In genomic region chr9:136762221-136762691, GRCh38 we compare ENCODE assay signal across 30 cellular contexts. TPM values are rescaled to one million over a fixed set of nuclear protein-coding genes. Genes with fewer than 3 reads are reported as not detected.
A peak's percentile ranks its signal among the peaks of the same experiment; 100 is the strongest.
DNase-seq lines count a peak whose midpoint lies in the region; ATAC-seq and TF ChIP-seq lines count a peak whose summit lies in the region.
"Had no signal": no experiment of that assay in that cellular context is flagged by ENCODE, and none has a peak within 500 bp of the region (broad histone marks: within the 10 kb centered on the region; RNA-seq: fewer than 3 reads in every experiment).

No MANE protein-coding gene starts in this region.

- no peak overlapping the region for H2BK120ac ChIP-seq in neuronal stem cell (ENCODE audit: low read depth, low read length)

- peaks cover 11% of the 10 kb centered on the region in 2 donors for H3K4me1 ChIP-seq in neuronal stem cell (ENCODE audit: control insufficient read depth in 2 of 2, insufficient read depth in 1 of 2, low read depth in 1 of 2, low read length in 2 of 2)
- H3K4me1 ChIP-seq: ascending aorta, colonic mucosa, parathyroid adenoma had no signal

- no peak overlapping the region for H4K8ac ChIP-seq in neuronal stem cell (ENCODE audit: low read depth, low read length)

- H3K4me1 Mint-ChIP-seq in WTC11 = peaks cover 11% of the 10 kb centered on the region

- ATAC-seq in WTC11 = no peak
- no peak for ATAC-seq in HG03196 (IDR thresholded peaks at IDR 0.05; ENCODE audit: unreplicated experiment)

- CTCF ChIA-PET in WTC11 (lab: Charles Lee) = interaction anchor here (0.8 to 3.7 kb wide), 18 partner anchors 8 to 401 kb away, joined by 3 to 23 read pairs (median 6); partner anchors contain the start of genes DIPK1B, LCN10, SAPCD2 and TMEM141

- no peak overlapping the region for H2BK12ac ChIP-seq in neuronal stem cell (ENCODE audit: low read length)

- DNase-seq in GM13977 (ENCODE audit: low spot score) (peak; percentile 6), WTC11 (ENCODE audit: low spot score) (peak; percentile 13), neuronal stem cell (ENCODE audit: low spot score) (no peak), GM03348 (ENCODE audit: low spot score) (no peak), SHP77 (lab: John Stamatoyannopoulos, UW) (no peak)
- DNase-seq: activated gamma-delta T cell treated with Interleukin-2 at 50 U/mL for 16 hours; effector CD4-positive, alpha-beta T cell; GDM1; KG1; MG63; NCI-H1105; NCI-H446 treated with DMSO at 0.1 percent for 48 hours; T1000 had no signal

- no peaks in the 10 kb centered on the region for H3K79me1 ChIP-seq in neuronal stem cell (ENCODE audit: low read depth, low read length)

- no peak overlapping the region for H3K4me2 ChIP-seq in neuronal stem cell (ENCODE audit: insufficient read depth, low read length, poor library complexity, severe bottlenecking)
- H3K4me2 ChIP-seq: hepatocyte, smooth muscle cell had no signal

- no CpG with 5 or more reads among the region's 17 CpGs for WGBS in neuronal stem cell (ENCODE audit: extremely low coverage in 2 of 2, insufficient read length in 2 of 2, insufficient replicate concordance in 1 of 2), 2 donors

- H3K4ac ChIP-seq in neuronal stem cell (ENCODE audit: low read length) = no peak overlapping the region

- peak overlapping the region; percentile 85 for H3K18ac ChIP-seq in neuronal stem cell (ENCODE audit: low read length)

- no peak overlapping the region for H3K23ac ChIP-seq in neuronal stem cell (ENCODE audit: low read depth, low read length, poor library complexity)

- peaks cover 0 to 4% (median 0%) of the 10 kb centered on the region in 3 experiments for H3K27me3 ChIP-seq in neuronal stem cell (ENCODE audit: control insufficient read depth in 3 of 3, insufficient read depth in 3 of 3, low read depth in 1 of 3, low read length in 3 of 3)
- H3K27me3 ChIP-seq: ascending aorta, colonic mucosa, hepatocyte, MG63, right atrium auricular region, upper lobe of left lung had no signal

- POLR2A ChIA-PET in WTC11 (lab: Charles Lee) = interaction anchor here (0.5 kb wide), 1 partner anchor 25 kb away, joined by 4 read pairs; no protein-coding TSS in a partner anchor

- H3K4me3 ChIP-seq in neuronal stem cell (ENCODE audit: low read length in 2 of 2) = no peak overlapping the region
- H3K4me3 ChIP-seq: ascending aorta, colonic mucosa, gastroesophageal sphincter, hepatocyte, MG63, right atrium auricular region, smooth muscle cell, upper lobe of left lung had no signal

- peak overlapping the region; percentile 79 for H2BK15ac ChIP-seq in neuronal stem cell (ENCODE audit: low read length)

- peak overlapping the region; percentile 48 for H3K27ac ChIP-seq in neuronal stem cell (replicated peaks; ENCODE audit: low read length)
- H3K27ac ChIP-seq: ascending aorta, colonic mucosa, gastroesophageal sphincter, hepatocyte, parathyroid adenoma, right atrium auricular region, upper lobe of left lung, WERI-Rb-1 had no signal

- no peak overlapping the region for H3K27ac Mint-ChIP-seq in WTC11
- H3K27ac Mint-ChIP-seq: activated naive CD8-positive, alpha-beta T cell treated with anti-CD3 and anti-CD28 coated beads, Interleukin-2, amount 10 ng/mL, durations not matched to agents 7 days and 5 days; activated T-cell treated with anti-CD3 and anti-CD28 coated beads, Interleukin-2, amount 50 U/mL, for 24 hours; CD14-positive monocyte had no signal

- peaks cover 7% of the 10 kb centered on the region for H3K9me3 Mint-ChIP-seq in WTC11
- H3K9me3 Mint-ChIP-seq: activated naive CD8-positive, alpha-beta T cell treated with anti-CD3 and anti-CD28 coated beads, Interleukin-2, amount 10 ng/mL, durations not matched to agents 7 days and 5 days; activated T-cell treated with anti-CD3 and anti-CD28 coated beads, Interleukin-2, amount 50 U/mL, for 24 hours; neural crest cell had no signal

- no peak overlapping the region for H3K4me3 Mint-ChIP-seq in WTC11
- H3K4me3 Mint-ChIP-seq: activated naive CD8-positive, alpha-beta T cell treated with anti-CD3 and anti-CD28 coated beads, Interleukin-2, amount 10 ng/mL, durations not matched to agents 7 days and 5 days; activated T-cell treated with anti-CD3 and anti-CD28 coated beads, Interleukin-2, amount 50 U/mL, for 24 hours; CD14-positive monocyte; neural crest cell had no signal

- H2AFZ ChIP-seq in neuronal stem cell (ENCODE audit: low read length) = no peak overlapping the region
- H2AFZ ChIP-seq: hepatocyte, parathyroid adenoma had no signal

- H2BK5ac ChIP-seq in neuronal stem cell (ENCODE audit: low read length) = peak overlapping the region; percentile 62

- no peaks in the 10 kb centered on the region; the same call in 1 of the 2 replicates for H3K36me3 Mint-ChIP-seq in WTC11
- H3K36me3 Mint-ChIP-seq: activated naive CD8-positive, alpha-beta T cell treated with anti-CD3 and anti-CD28 coated beads, Interleukin-2, amount 10 ng/mL, durations not matched to agents 7 days and 5 days; CD14-positive monocyte had no signal

- H4K91ac ChIP-seq in neuronal stem cell (ENCODE audit: low read depth, low read length, poor library complexity) = no peak overlapping the region

- H2AK5ac ChIP-seq in neuronal stem cell (ENCODE audit: low read depth, low read length) = peak overlapping the region; percentile 3

- H3K9ac ChIP-seq in neuronal stem cell (ENCODE audit: low read depth, low read length, poor library complexity) = peak overlapping the region; percentile 51
- H3K9ac ChIP-seq: parathyroid adenoma had no signal

- peaks cover 8% of the 10 kb centered on the region for H3K27me3 Mint-ChIP-seq in WTC11 (ENCODE audit: low read depth)

- in situ Hi-C loops in GM13977 (cut with MboI; ENCODE audit: low pct_unique_long_range_greater_than_20kb, low sequenced_read_pairs, unreplicated experiment) = no loop called here

- TF ChIP-seq CTCF in GM13977 (IDR thresholded peaks at IDR 0.05; ENCODE audit: extremely low read depth, insufficient read depth, missing control alignments) (no peak), WTC11 (IDR thresholded peaks at IDR 0.05) (no peak)

- H3K14ac ChIP-seq in neuronal stem cell (ENCODE audit: low read length) = no peak overlapping the region

- no peaks in the 10 kb centered on the region for H3K36me3 ChIP-seq in neuronal stem cell (replicated peaks in 1 of 2; ENCODE audit: control insufficient read depth in 2 of 2, insufficient read depth in 2 of 2, low read length in 2 of 2)
- H3K36me3 ChIP-seq: ascending aorta, colonic mucosa, gastroesophageal sphincter, MG63, right atrium auricular region, upper lobe of left lung, WERI-Rb-1 had no signal

- no peaks in the 10 kb centered on the region for H3K9me3 ChIP-seq in neuronal stem cell (replicated peaks in 1 of 2; ENCODE audit: control insufficient read depth in 2 of 2, insufficient read depth in 1 of 2, low read depth in 1 of 2, low read length in 2 of 2)
- H3K9me3 ChIP-seq: ascending aorta, Caco-2, colonic mucosa, gastroesophageal sphincter, MG63, right atrium auricular region, upper lobe of left lung had no signal

TF ChIP-seq in WTC11, 78 proteins besides CTCF, POLR2A, EP300 and RAD21:
- TF ChIP-seq ZNF281 (CRISPR knock-in tag; IDR thresholded peaks at IDR 0.05) (no peak), HMGXB4 (CRISPR knock-in tag; IDR thresholded peaks at IDR 0.05) (no peak), TEAD1 (CRISPR knock-in tag; IDR thresholded peaks at IDR 0.05) (no peak), ZBTB21 (CRISPR knock-in tag; IDR thresholded peaks at IDR 0.05; ENCODE audit: borderline replicate concordance) (no peak)

RNA-seq across cellular contexts. Expression of gene LCN15, which starts 2.1 kb away (rescaled TPM):
- total RNA-seq in WTC11 (2021) = 0.52 to 1.0 TPM (median 0.96 TPM) in 3 replicates
- polyA plus RNA-seq in neuronal stem cell (2013, experiment 1 of 2) = 0.03 TPM
- polyA plus RNA-seq in neuronal stem cell (2013, experiment 2 of 2) = 0.08 TPM
- total RNA-seq: activated naive CD8-positive, alpha-beta T cell treated with anti-CD3 and anti-CD28 coated beads, Interleukin-2, amount 10 ng/mL, durations not matched to agents 7 days and 5 days; ascending aorta; Caco-2; fibroblast of lung; gastroesophageal sphincter; neural crest cell; smooth muscle cell had no signal
- polyA plus RNA-seq: CD14-positive monocyte, fibroblast of lung, smooth muscle cell had no signal

RNA-seq across cellular contexts. Expression of gene LCN8, which starts 4.2 kb away (rescaled TPM):
- total RNA-seq in WTC11 (2021) = 0.21 TPM in 1 of 3 replicates, not detected in the others
- polyA plus RNA-seq in neuronal stem cell (2013, experiment 1 of 2) = not detected
- not detected for polyA plus RNA-seq in neuronal stem cell (2013, experiment 2 of 2)
- total RNA-seq: activated naive CD8-positive, alpha-beta T cell treated with anti-CD3 and anti-CD28 coated beads, Interleukin-2, amount 10 ng/mL, durations not matched to agents 7 days and 5 days; ascending aorta; Caco-2; colonic mucosa; fibroblast of lung; gastroesophageal sphincter; hepatocyte; neural crest cell; right atrium auricular region; SK-MEL-5; smooth muscle cell; upper lobe of left lung had no signal
- polyA plus RNA-seq: CD14-positive monocyte, fibroblast of lung, hepatocyte, smooth muscle cell had no signal

RNA-seq across cellular contexts. Expression of gene LCN6, which starts 13.9 kb away (rescaled TPM):
- total RNA-seq in WTC11 (2021) = not detected in 3 replicates
- polyA plus RNA-seq in neuronal stem cell (2013, experiment 1 of 2) = not detected
- polyA plus RNA-seq in neuronal stem cell (2013, experiment 2 of 2) = not detected
- total RNA-seq: activated naive CD8-positive, alpha-beta T cell treated with anti-CD3 and anti-CD28 coated beads, Interleukin-2, amount 10 ng/mL, durations not matched to agents 7 days and 5 days; Caco-2; fibroblast of lung; hepatocyte; neural crest cell; SK-MEL-5; smooth muscle cell had no signal
- polyA plus RNA-seq: CD14-positive monocyte, fibroblast of lung, hepatocyte, smooth muscle cell had no signal

RNA-seq across cellular contexts. Expression of gene LCN10, which starts 19.5 kb away (rescaled TPM):
- 2.4 to 3.7 TPM (median 3.3 TPM) in 3 replicates for total RNA-seq in WTC11 (2021)
- 0.10 TPM for polyA plus RNA-seq in neuronal stem cell (2013, experiment 1 of 2)
- polyA plus RNA-seq in neuronal stem cell (2013, experiment 2 of 2) = 0.12 TPM
- total RNA-seq: Caco-2, fibroblast of lung, hepatocyte, neural crest cell, SK-MEL-5, smooth muscle cell had no signal
- polyA plus RNA-seq: CD14-positive monocyte, fibroblast of lung, hepatocyte, smooth muscle cell had no signal

RNA-seq across cellular contexts. Expression of gene TMEM141, which starts 28.9 kb away (rescaled TPM):
- 72.0 to 86.7 TPM (median 86.1 TPM) in 3 replicates for total RNA-seq in WTC11 (2021)
- polyA plus RNA-seq in neuronal stem cell (2013, experiment 1 of 2) = 30.7 TPM
- 29.9 TPM for polyA plus RNA-seq in neuronal stem cell (2013, experiment 2 of 2)

Comparison
In these comparisons a context has a peak if more than half of its experiments do, and no peak if none do; other contexts are left out.
1. DNase-seq: peak in GM13977 (single experiment) and WTC11 (single experiment); none in neuronal stem cell (single experiment), GM03348 (single experiment) and SHP77 (0 of 2).